In the genomic region with DNA sequence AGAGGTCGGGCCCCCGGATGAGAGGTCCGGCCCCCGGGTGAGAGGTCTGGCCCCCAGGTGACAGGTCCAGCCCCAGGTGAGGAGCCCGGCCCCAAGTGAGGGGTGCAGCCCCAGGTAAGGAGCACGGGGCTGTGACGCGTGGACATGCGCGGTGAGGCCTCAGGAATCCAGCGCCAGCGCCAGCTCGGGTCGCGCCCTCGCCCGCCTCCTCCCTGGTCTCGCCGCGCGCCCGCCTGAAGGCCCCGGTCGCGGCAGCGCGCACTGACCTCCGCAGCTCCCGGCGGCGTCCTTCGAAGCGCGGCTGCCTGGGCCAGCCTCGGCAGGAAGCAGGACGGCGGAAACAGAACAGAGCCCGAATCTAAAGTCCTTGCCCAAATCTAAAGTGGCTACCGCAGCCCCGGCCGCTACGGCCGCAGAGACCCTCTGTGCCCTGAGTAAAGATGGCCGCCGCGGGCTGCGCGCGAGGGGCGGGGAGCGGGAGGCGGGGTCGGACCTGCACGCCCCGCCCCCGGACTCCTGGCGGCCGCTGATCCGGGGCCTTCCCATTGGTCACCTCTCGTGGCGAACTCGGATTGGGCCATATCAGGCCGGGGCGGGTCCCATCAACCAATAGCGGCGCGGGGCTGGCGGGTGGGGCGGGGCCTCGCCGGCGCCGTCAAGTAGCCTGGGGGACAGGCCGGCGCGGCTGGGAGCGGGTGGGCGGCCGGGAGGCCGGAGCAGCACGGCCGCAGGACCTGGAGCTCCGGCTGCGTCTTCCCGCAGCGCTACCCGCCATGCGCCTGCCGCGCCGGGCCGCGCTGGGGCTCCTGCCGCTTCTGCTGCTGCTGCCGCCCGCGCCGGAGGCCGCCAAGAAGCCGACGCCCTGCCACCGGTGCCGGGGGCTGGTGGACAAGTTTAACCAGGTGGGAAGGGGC, we compare ENCODE assay signal across 8 cellular contexts. TPM values are rescaled to one million over a fixed set of nuclear protein-coding genes. Genes with fewer than 3 reads are reported as not detected.
A peak's percentile ranks its signal among the peaks of the same experiment; 100 is the strongest.
DNase-seq lines count a peak whose midpoint lies in the region; ATAC-seq and TF ChIP-seq lines count a peak whose summit lies in the region.

TSS of gene ALG12 (minus strand) at position 442 of the 914 bp plus-strand sequence. CDS start 4,673 bp downstream, outside the sequence.
TSS of gene CRELD2 (plus strand) at position 638 of the 914 bp plus-strand sequence. CDS start at position 774, 136 bp downstream.

- H3K27me3 ChIP-seq in suprapubic skin, result no peaks in the 10 kb centered on the region

- no peaks in the 10 kb centered on the region for H3K9me3 Mint-ChIP-seq in activated naive CD4-positive, alpha-beta T cell treated with anti-CD3 and anti-CD28 coated beads, Interleukin-2, amount 50 U/mL, for 24 hours

- ATAC-seq in HG02571 (IDR thresholded peaks at IDR 0.05; ENCODE audit: unreplicated experiment) (peak; percentile 84), SK-N-SH treated with all-trans-retinoic acid at 6 μM for 48 hours (peak; percentile 97)

- H3K27ac Mint-ChIP-seq in activated naive CD4-positive, alpha-beta T cell treated with anti-CD3 and anti-CD28 coated beads, Interleukin-2, amount 50 U/mL, for 24 hours, result peak within 1 kb of the TSS; percentile 51

- H3K27ac ChIP-seq in suprapubic skin, result peak within 1 kb of the TSS; percentile 91

- H3K4me3 ChIP-seq in GM08714 (ENCODE audit: low read length) (peak within 1 kb of the TSS; percentile 70), suprapubic skin (peak within 1 kb of the TSS; percentile 85)

- no peaks in the 10 kb centered on the region for H3K36me3 Mint-ChIP-seq in activated naive CD4-positive, alpha-beta T cell treated with anti-CD3 and anti-CD28 coated beads, Interleukin-2, amount 50 U/mL, for 24 hours

- TF ChIP-seq EP300 in suprapubic skin (IDR thresholded peaks at IDR 0.05), result no peak

- peak within 1 kb of the TSS; percentile 90 for H3K4me3 Mint-ChIP-seq in activated naive CD4-positive, alpha-beta T cell treated with anti-CD3 and anti-CD28 coated beads, Interleukin-2, amount 50 U/mL, for 24 hours

- under 1% methylated on average over 48 of the region's 103 CpGs for WGBS in suprapubic skin

- peak; percentile 88 for DNase-seq in NCI-H1048 (lab: John Stamatoyannopoulos, UW)
- peak; percentile 97 for DNase-seq in globus pallidus (ENCODE audit: low spot score)
- peak; percentile 97 for DNase-seq in occipital lobe (lab: John Stamatoyannopoulos, UW)
- DNase-seq in suprapubic skin (ENCODE audit: low spot score in 2 of 2), result peak; percentile 99

- peaks cover 28% of the 10 kb centered on the region for H3K4me1 Mint-ChIP-seq in activated naive CD4-positive, alpha-beta T cell treated with anti-CD3 and anti-CD28 coated beads, Interleukin-2, amount 50 U/mL, for 24 hours

- H3K36me3 ChIP-seq in suprapubic skin, result peaks cover 18% of the 10 kb centered on the region

- peaks cover 24% of the 10 kb centered on the region for H3K4me1 ChIP-seq in suprapubic skin

- no peaks in the 10 kb centered on the region for H3K9me3 ChIP-seq in suprapubic skin

- no peak for TF ChIP-seq CTCF in suprapubic skin (IDR thresholded peaks at IDR 0.05)

- H3K27me3 Mint-ChIP-seq in activated naive CD4-positive, alpha-beta T cell treated with anti-CD3 and anti-CD28 coated beads, Interleukin-2, amount 50 U/mL, for 24 hours, result no peaks in the 10 kb centered on the region

- peak in 1 of 2 donors; percentile 47 for TF ChIP-seq POLR2A in suprapubic skin (IDR thresholded peaks at IDR 0.05)

TF ChIP-seq in SK-N-SH treated with all-trans-retinoic acid at 6 μM for 48 hours, 23 proteins besides CTCF, POLR2A, EP300 and RAD21:
- TF ChIP-seq POU6F1 (CRISPR knock-in tag; IDR thresholded peaks at IDR 0.05; ENCODE audit: borderline replicate concordance, low read depth) (no peak), ISL1 (CRISPR knock-in tag; IDR thresholded peaks at IDR 0.05) (no peak), ZFP3 (CRISPR knock-in tag; IDR thresholded peaks at IDR 0.05) (0 out of 2 replicates have a peak, but pooled peaks have one; percentile 49), ESRRG (CRISPR knock-in tag; IDR thresholded peaks at IDR 0.05) (no peak), ZNF70 (CRISPR knock-in tag; IDR thresholded peaks at IDR 0.05) (no peak), ZC3H10 (CRISPR knock-in tag; IDR thresholded peaks at IDR 0.05) (no peak), PPARA (CRISPR knock-in tag; IDR thresholded peaks at IDR 0.05; ENCODE audit: borderline replicate concordance) (no peak), CSDC2 (CRISPR knock-in tag; IDR thresholded peaks at IDR 0.05) (peak; percentile 57; the same call in 1 of the 2 replicates), CREB5 (CRISPR knock-in tag; IDR thresholded peaks at IDR 0.05; ENCODE audit: low read depth) (no peak), OSR1 (CRISPR knock-in tag; IDR thresholded peaks at IDR 0.05) (no peak)

RNA-seq across cellular contexts. Expression of gene ALG12, which starts in this region (rescaled TPM):
- total RNA-seq in occipital lobe (11.7 TPM), suprapubic skin (10 to 100 TPM; 13.2 to 23.8 (median 16.8) TPM)

RNA-seq across cellular contexts. Expression of gene CRELD2, which starts in this region (rescaled TPM):
- total RNA-seq in occipital lobe (17.5 TPM), suprapubic skin (10 to 100 TPM in 3 of 4 donors, 1 to 10 TPM in 1; 9.3 to 29.4 (median 21.5) TPM)

Comparison
In these comparisons a context has a peak if more than half of its experiments do, and no peak if none do; other contexts are left out.
1. Peak in every context shown above with its lines: DNase-seq, ATAC-seq, H3K4me3 ChIP-seq and H3K27ac ChIP-seq.